Comparison of ENCODE assay signal across 12 cellular contexts in the genomic region with DNA sequence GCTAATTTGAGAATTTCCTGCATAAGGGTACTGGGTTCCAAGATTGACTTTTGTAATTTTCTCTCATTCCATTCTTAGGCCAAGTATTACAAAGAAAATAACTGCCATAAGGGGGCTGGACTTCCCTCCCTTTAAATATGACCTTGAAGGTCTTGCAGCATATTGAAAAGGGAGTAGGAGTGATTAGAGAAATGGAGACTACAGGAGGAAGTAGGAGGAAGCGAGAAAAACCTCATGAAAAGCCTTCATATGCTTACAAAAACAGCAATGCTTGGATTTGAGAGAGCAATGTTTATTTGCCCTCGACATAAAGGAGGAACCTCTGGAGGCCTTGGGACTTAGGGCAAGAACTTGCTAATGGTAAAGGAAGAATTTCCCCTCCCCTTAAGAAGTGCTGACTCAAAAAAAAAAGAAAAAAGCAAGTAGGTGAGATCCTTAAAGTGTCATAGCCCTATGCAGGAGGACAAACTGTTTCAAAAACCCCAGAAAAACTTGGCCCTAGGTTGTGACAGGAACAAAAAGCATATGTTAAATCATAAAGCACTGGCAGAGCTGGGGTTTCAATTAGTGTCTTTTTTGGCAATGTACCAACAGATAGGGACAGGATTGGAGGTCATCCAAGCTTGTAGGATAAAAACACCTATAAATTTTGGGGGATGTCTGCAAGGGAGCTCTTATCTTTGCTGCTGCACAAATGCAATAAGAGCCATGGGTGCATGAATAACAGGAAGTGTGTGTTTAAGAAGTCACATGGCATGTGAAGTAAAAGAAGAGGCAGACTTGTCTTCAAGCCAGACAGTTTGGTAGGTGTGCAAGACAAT. TPM values are rescaled to one million over a fixed set of nuclear protein-coding genes. Genes with fewer than 3 reads are reported as not detected.
DNase-seq lines count a peak whose midpoint lies in the region; ATAC-seq and TF ChIP-seq lines count a peak whose summit lies in the region.
"Had no signal": no experiment of that assay in that cellular context is flagged by ENCODE, and none has a peak within 500 bp of the region (broad histone marks: within the 10 kb centered on the region; RNA-seq: fewer than 3 reads in every experiment).

No MANE protein-coding gene starts in this region.

- ATAC-seq in activated CD8-positive, alpha-beta T cell treated with anti-CD3 and anti-CD28 coated beads, Interleukin-2, amount 10 ng/mL, durations not matched to agents 7 days and 5 days = no peak
- ATAC-seq in HG02884 (IDR thresholded peaks at IDR 0.05; ENCODE audit: unreplicated experiment) = no peak
- ATAC-seq: natural killer cell treated with Interleukin-12 subunit alpha and Interleukin-12 subunit beta and Interleukin-15 and Interleukin-18, amount 100 ng/mL, for 72 hours had no signal

- 37% methylated on average over 2 of the region's 2 CpGs for WGBS in thymus

- H3K27ac ChIP-seq in thymus (ENCODE audit: low read depth) = peak overlapping the region; percentile 92

- H3K4me3 Mint-ChIP-seq in activated naive CD4-positive, alpha-beta T cell treated with anti-CD3 and anti-CD28 coated beads, Interleukin-2, amount 10 ng/mL, durations not matched to agents 7 days and 5 days = no peak overlapping the region
- no peak overlapping the region for H3K4me3 Mint-ChIP-seq in activated CD8-positive, alpha-beta T cell treated with anti-CD3 and anti-CD28 coated beads, Interleukin-2, amount 10 ng/mL, durations not matched to agents 7 days and 5 days
- H3K4me3 Mint-ChIP-seq in type B pancreatic cell = no peak overlapping the region
- H3K4me3 Mint-ChIP-seq: natural killer cell treated with Interleukin-12 subunit alpha and Interleukin-12 subunit beta and Interleukin-15 and Interleukin-18, amount 100 ng/mL, for 72 hours had no signal

- DNase-seq in activated naive CD4-positive, alpha-beta T cell treated with anti-CD3 and anti-CD28 coated beads, Interleukin-2, amount 10 ng/mL, durations not matched to agents 7 days and 5 days = no peak
- DNase-seq in activated naive CD4-positive, alpha-beta T cell treated with anti-CD3 and anti-CD28 coated beads, Interleukin-2, amount 50 U/mL, for 16 hours = no peak
- DNase-seq in NCI-H1105 (lab: John Stamatoyannopoulos, UW) (peak; percentile 4), type B pancreatic cell (ENCODE audit: extremely low spot score, unreplicated experiment) (no peak)
- no peak for DNase-seq in activated CD8-positive, alpha-beta T cell treated with anti-CD3 and anti-CD28 coated beads, Interleukin-2, amount 10 ng/mL, durations not matched to agents 7 days and 5 days
- no peak for DNase-seq in stimulated activated naive CD4-positive, alpha-beta T cell treated with Interleukin-2 at 50 U/mL for 16 hours (lab: John Stamatoyannopoulos, UW)
- DNase-seq: activated CD4-positive, alpha-beta T cell treated with anti-CD3 and anti-CD28 coated beads for 4 hours; dermis blood vessel endothelial cell had no signal

- H3K27me3 ChIP-seq in thymus (ENCODE audit: control insufficient read depth, insufficient read depth) = no peaks in the 10 kb centered on the region

- H3K9me3 Mint-ChIP-seq in activated naive CD4-positive, alpha-beta T cell treated with anti-CD3 and anti-CD28 coated beads, Interleukin-2, amount 10 ng/mL, durations not matched to agents 7 days and 5 days = peaks cover 5% of the 10 kb centered on the region
- no peaks in the 10 kb centered on the region for H3K9me3 Mint-ChIP-seq in activated CD8-positive, alpha-beta T cell treated with anti-CD3 and anti-CD28 coated beads, Interleukin-2, amount 10 ng/mL, durations not matched to agents 7 days and 5 days (ENCODE audit: insufficient read depth)
- no peaks in the 10 kb centered on the region for H3K9me3 Mint-ChIP-seq in type B pancreatic cell
- H3K9me3 Mint-ChIP-seq: natural killer cell treated with Interleukin-12 subunit alpha and Interleukin-12 subunit beta and Interleukin-15 and Interleukin-18, amount 100 ng/mL, for 72 hours had no signal

- no peaks in the 10 kb centered on the region for H3K9me3 ChIP-seq in thymus (ENCODE audit: control insufficient read depth)

- H3K4me3 ChIP-seq in thymus (ENCODE audit: low read length) = no peak overlapping the region

- H3K4me1 Mint-ChIP-seq in activated naive CD4-positive, alpha-beta T cell treated with anti-CD3 and anti-CD28 coated beads, Interleukin-2, amount 10 ng/mL, durations not matched to agents 7 days and 5 days = peaks cover 26% of the 10 kb centered on the region
- H3K4me1 Mint-ChIP-seq in activated CD8-positive, alpha-beta T cell treated with anti-CD3 and anti-CD28 coated beads, Interleukin-2, amount 10 ng/mL, durations not matched to agents 7 days and 5 days (ENCODE audit: low read depth) = peaks cover 13% of the 10 kb centered on the region
- H3K4me1 Mint-ChIP-seq in type B pancreatic cell (ENCODE audit: unreplicated experiment) = no peaks in the 10 kb centered on the region

- H3K36me3 ChIP-seq in thymus (ENCODE audit: control insufficient read depth, insufficient read depth) = no peaks in the 10 kb centered on the region

- H3K36me3 Mint-ChIP-seq in activated naive CD4-positive, alpha-beta T cell treated with anti-CD3 and anti-CD28 coated beads, Interleukin-2, amount 10 ng/mL, durations not matched to agents 7 days and 5 days = peaks cover 2% of the 10 kb centered on the region
- H3K36me3 Mint-ChIP-seq in activated CD8-positive, alpha-beta T cell treated with anti-CD3 and anti-CD28 coated beads, Interleukin-2, amount 10 ng/mL, durations not matched to agents 7 days and 5 days (ENCODE audit: low read depth) = no peaks in the 10 kb centered on the region
- H3K36me3 Mint-ChIP-seq in type B pancreatic cell = no peaks in the 10 kb centered on the region
- H3K36me3 Mint-ChIP-seq: natural killer cell treated with Interleukin-12 subunit alpha and Interleukin-12 subunit beta and Interleukin-15 and Interleukin-18, amount 100 ng/mL, for 72 hours had no signal

- peaks cover 4% of the 10 kb centered on the region for H3K4me1 ChIP-seq in thymus (ENCODE audit: control insufficient read depth, insufficient read depth, low read length)

- TF ChIP-seq CTCF in type B pancreatic cell (conservative IDR thresholded peaks at IDR 0.05) = no peak

- no peaks in the 10 kb centered on the region for H3K27me3 Mint-ChIP-seq in activated naive CD4-positive, alpha-beta T cell treated with anti-CD3 and anti-CD28 coated beads, Interleukin-2, amount 10 ng/mL, durations not matched to agents 7 days and 5 days
- H3K27me3 Mint-ChIP-seq in activated CD8-positive, alpha-beta T cell treated with anti-CD3 and anti-CD28 coated beads, Interleukin-2, amount 10 ng/mL, durations not matched to agents 7 days and 5 days (ENCODE audit: low read depth) = no peaks in the 10 kb centered on the region
- H3K27me3 Mint-ChIP-seq in type B pancreatic cell = no peaks in the 10 kb centered on the region

- CTCF ChIA-PET in activated naive CD4-positive, alpha-beta T cell treated with anti-CD3 and anti-CD28 coated beads, Interleukin-2, amount 10 ng/mL, durations not matched to agents 7 days and 5 days (lab: Charles Lee) = no interaction called here
- CTCF ChIA-PET in activated CD8-positive, alpha-beta T cell treated with anti-CD3 and anti-CD28 coated beads, Interleukin-2, amount 10 ng/mL, durations not matched to agents 7 days and 5 days (lab: Charles Lee) = no interaction called here

- POLR2A ChIA-PET in activated CD8-positive, alpha-beta T cell treated with anti-CD3 and anti-CD28 coated beads, Interleukin-2, amount 10 ng/mL, durations not matched to agents 7 days and 5 days (lab: Charles Lee) = interaction anchor here (0.7 to 1.2 kb wide), 2 partner anchors 149 to 153 kb away, joined by 3 to 5 read pairs; no protein-coding TSS in a partner anchor

- H3K27ac Mint-ChIP-seq in activated naive CD4-positive, alpha-beta T cell treated with anti-CD3 and anti-CD28 coated beads, Interleukin-2, amount 10 ng/mL, durations not matched to agents 7 days and 5 days = peak overlapping the region; percentile 84
- H3K27ac Mint-ChIP-seq in activated CD8-positive, alpha-beta T cell treated with anti-CD3 and anti-CD28 coated beads, Interleukin-2, amount 10 ng/mL, durations not matched to agents 7 days and 5 days = peak overlapping the region; percentile 53
- no peak overlapping the region for H3K27ac Mint-ChIP-seq in type B pancreatic cell
- H3K27ac Mint-ChIP-seq: natural killer cell treated with Interleukin-12 subunit alpha and Interleukin-12 subunit beta and Interleukin-15 and Interleukin-18, amount 100 ng/mL, for 72 hours had no signal

RNA-seq across cellular contexts. Expression of a gene that starts 4.9 kb away (rescaled TPM):
- not detected for total RNA-seq in activated CD8-positive, alpha-beta T cell treated with anti-CD3 and anti-CD28 coated beads, Interleukin-2, amount 10 ng/mL, durations not matched to agents 7 days and 5 days
- polyA plus RNA-seq in thymus = 0.18 TPM
- total RNA-seq in type B pancreatic cell (ENCODE audit: low replicate concordance) = 1.6 TPM in 1 of 2 replicates, not detected in the other
- total RNA-seq: natural killer cell treated with Interleukin-12 subunit alpha and Interleukin-12 subunit beta and Interleukin-15 and Interleukin-18, amount 100 ng/mL, for 72 hours; urinary bladder had no signal
